Comparison of ENCODE assay signal across 1 cellular context in the genomic region with DNA sequence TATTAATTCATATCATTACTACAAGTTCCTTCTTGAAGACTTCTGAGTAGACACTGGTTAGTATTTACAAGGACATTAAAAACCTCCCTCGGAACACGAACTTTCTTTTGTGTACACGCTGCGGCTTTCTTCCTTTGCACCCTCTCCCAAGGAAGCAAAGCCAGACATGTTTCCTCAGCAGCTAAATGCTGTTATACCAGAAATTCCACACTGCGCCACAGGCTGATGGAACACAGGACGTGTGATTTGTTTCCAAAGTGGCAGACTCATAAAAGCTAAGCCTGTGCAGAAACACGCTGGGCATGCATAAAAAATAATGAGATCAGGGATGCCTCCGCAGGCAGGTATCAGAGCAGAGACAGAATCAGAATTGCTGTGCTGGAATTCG.
TF ChIP-seq lines count a peak whose summit lies in the region.

No MANE protein-coding gene starts in this region.

TF ChIP-seq in GM12891, 5 proteins besides CTCF, POLR2A, EP300 and RAD21:
- TF ChIP-seq PAX5 (IDR thresholded peaks at IDR 0.05; ENCODE audit: insufficient read depth, low read length, severe bottlenecking), result no peak
- no peak for TF ChIP-seq POU2F2 (IDR thresholded peaks at IDR 0.05; ENCODE audit: low read depth, low read length)
- TF ChIP-seq POLR2AphosphoS5 (IDR thresholded peaks at IDR 0.05; ENCODE audit: low read depth, low read length), result no peak
- no peak for TF ChIP-seq SPI1 (IDR thresholded peaks at IDR 0.05; ENCODE audit: low read depth, low read length)
- TF ChIP-seq TAF1 (IDR thresholded peaks at IDR 0.05; ENCODE audit: low read depth, low read length), result no peak
